22 cellular contexts compared by ENCODE assay signal in genomic region chr12:111202237-111202592, GRCh38.
"Had no signal": no experiment of that assay in that cellular context is flagged by ENCODE, and none has a peak within 500 bp of the region (broad histone marks: within the 10 kb centered on the region; RNA-seq: fewer than 3 reads in every experiment).

No MANE protein-coding gene starts in this region.

- H3K4me1 ChIP-seq: lower lobe of right lung, prostate gland, right atrium auricular region, tibial nerve, upper lobe of left lung had no signal

- H3K4me3 Mint-ChIP-seq: immature natural killer cell; naive thymus-derived CD8-positive, alpha-beta T cell; nephron progenitor cell; stimulated activated effector memory CD8-positive, alpha-beta T cell treated with anti-CD3 and anti-CD28 coated beads, Interleukin-12 subunit alpha, Interleukin-12 subunit beta, amount 100 ng/mL, for 72 hours had no signal

- H3K4me3 ChIP-seq: dorsolateral prefrontal cortex, lower lobe of right lung, prostate gland, right atrium auricular region, thoracic aorta, tibial nerve, upper lobe of left lung had no signal

- H3K9me3 Mint-ChIP-seq: naive thymus-derived CD8-positive, alpha-beta T cell; nephron progenitor cell; stimulated activated effector memory CD8-positive, alpha-beta T cell treated with anti-CD3 and anti-CD28 coated beads, Interleukin-12 subunit alpha, Interleukin-12 subunit beta, amount 100 ng/mL, for 72 hours had no signal

- H3K4me1 Mint-ChIP-seq: immature natural killer cell had no signal

- H3K27me3 ChIP-seq: tibial nerve, upper lobe of left lung had no signal

- H3K36me3 Mint-ChIP-seq: immature natural killer cell; naive thymus-derived CD8-positive, alpha-beta T cell; stimulated activated effector memory CD8-positive, alpha-beta T cell treated with anti-CD3 and anti-CD28 coated beads, Interleukin-12 subunit alpha, Interleukin-12 subunit beta, amount 100 ng/mL, for 72 hours had no signal

- H3K27ac Mint-ChIP-seq: immature natural killer cell; nephron progenitor cell; stimulated activated effector memory CD8-positive, alpha-beta T cell treated with anti-CD3 and anti-CD28 coated beads, Interleukin-12 subunit alpha, Interleukin-12 subunit beta, amount 100 ng/mL, for 72 hours had no signal

- H3K9me3 ChIP-seq: lower lobe of right lung, prostate gland, right atrium auricular region, thoracic aorta, tibial nerve, upper lobe of left lung had no signal

- H3K36me3 ChIP-seq: lower lobe of right lung, prostate gland, right atrium auricular region, thoracic aorta, tibial nerve, upper lobe of left lung had no signal

- ATAC-seq: left colon; left ventricle myocardium superior; lower lobe of right lung; naive thymus-derived CD8-positive, alpha-beta T cell; sciatic nerve; stimulated activated effector memory CD8-positive, alpha-beta T cell treated with anti-CD3 and anti-CD28 coated beads, Interleukin-12 subunit alpha, Interleukin-12 subunit beta, amount 100 ng/mL, for 72 hours had no signal

- H3K27ac ChIP-seq: dorsolateral prefrontal cortex, lower lobe of right lung, prostate gland, right atrium auricular region, thoracic aorta, tibial nerve, upper lobe of left lung had no signal

- DNase-seq: dorsolateral prefrontal cortex; effector CD4-positive, alpha-beta T cell; hypothalamus; immature natural killer cell; islet precursor cell; kidney glomerular epithelial cell; left colon; left ventricle myocardium superior; lower lobe of right lung; naive thymus-derived CD8-positive, alpha-beta T cell; nephron progenitor cell; nucleus accumbens; stimulated activated CD4-positive, alpha-beta T cell treated with anti-CD3 and anti-CD28 coated beads, Interleukin-2, amount 100 ng/mL, for 24 hours; stimulated activated CD4-positive, alpha-beta T cell treated with anti-CD3 and anti-CD28 coated beads, Interleukin-4, amount 100 ng/mL, for 24 hours; stimulated activated naive CD4-positive, alpha-beta T cell treated with Interleukin-2 at 50 U/mL for 16 hours; upper lobe of left lung had no signal
